1 cellular context compared by ENCODE assay signal in the genomic region with DNA sequence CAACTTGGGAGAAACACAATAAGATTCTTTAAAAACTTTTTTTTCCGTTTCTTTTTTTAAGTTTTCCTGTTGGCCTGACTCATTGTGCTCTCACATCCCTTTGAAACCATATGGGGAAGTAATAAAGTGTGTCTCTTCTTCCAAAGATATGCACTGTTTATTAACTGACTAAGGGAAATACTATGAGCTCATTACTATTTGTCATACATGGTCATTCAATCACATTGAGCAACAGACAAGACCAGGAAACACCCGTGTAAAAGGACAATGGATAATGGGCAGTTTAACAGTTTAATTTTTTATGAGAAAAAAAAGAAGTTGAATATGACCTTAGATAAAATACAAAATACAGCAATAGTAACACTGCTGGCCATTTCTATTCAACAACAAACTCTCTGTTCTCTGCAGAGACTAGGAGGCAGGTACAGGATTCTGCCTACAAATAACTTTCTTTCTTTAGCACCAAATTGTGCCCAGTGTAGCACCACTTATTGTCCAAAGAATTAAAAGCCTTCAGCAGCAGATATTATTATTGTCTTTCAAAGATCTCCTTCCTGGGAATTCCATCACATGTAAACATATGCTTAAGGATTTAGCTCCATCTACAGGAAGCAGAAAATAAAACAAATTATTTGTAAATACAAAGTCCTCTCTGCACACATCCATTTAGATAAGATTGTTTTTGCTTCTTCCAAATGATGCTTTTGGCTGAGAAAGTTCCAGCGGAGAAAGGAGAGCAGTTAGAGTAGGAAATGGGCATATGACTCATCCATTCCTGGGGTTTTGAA.
TF ChIP-seq lines count a peak whose summit lies in the region.

No MANE protein-coding gene starts in this region.

TF ChIP-seq in GM23338, 12 proteins besides CTCF, POLR2A, EP300 and RAD21 (continued from another document):
- TF ChIP-seq, protein P1, sequence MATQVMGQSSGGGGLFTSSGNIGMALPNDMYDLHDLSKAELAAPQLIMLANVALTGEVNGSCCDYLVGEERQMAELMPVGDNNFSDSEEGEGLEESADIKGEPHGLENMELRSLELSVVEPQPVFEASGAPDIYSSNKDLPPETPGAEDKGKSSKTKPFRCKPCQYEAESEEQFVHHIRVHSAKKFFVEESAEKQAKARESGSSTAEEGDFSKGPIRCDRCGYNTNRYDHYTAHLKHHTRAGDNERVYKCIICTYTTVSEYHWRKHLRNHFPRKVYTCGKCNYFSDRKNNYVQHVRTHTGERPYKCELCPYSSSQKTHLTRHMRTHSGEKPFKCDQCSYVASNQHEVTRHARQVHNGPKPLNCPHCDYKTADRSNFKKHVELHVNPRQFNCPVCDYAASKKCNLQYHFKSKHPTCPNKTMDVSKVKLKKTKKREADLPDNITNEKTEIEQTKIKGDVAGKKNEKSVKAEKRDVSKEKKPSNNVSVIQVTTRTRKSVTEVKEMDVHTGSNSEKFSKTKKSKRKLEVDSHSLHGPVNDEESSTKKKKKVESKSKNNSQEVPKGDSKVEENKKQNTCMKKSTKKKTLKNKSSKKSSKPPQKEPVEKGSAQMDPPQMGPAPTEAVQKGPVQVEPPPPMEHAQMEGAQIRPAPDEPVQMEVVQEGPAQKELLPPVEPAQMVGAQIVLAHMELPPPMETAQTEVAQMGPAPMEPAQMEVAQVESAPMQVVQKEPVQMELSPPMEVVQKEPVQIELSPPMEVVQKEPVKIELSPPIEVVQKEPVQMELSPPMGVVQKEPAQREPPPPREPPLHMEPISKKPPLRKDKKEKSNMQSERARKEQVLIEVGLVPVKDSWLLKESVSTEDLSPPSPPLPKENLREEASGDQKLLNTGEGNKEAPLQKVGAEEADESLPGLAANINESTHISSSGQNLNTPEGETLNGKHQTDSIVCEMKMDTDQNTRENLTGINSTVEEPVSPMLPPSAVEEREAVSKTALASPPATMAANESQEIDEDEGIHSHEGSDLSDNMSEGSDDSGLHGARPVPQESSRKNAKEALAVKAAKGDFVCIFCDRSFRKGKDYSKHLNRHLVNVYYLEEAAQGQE (IDR thresholded peaks at IDR 0.05; ENCODE audit: unreplicated experiment) = no peak
- TF ChIP-seq STAT1 (IDR thresholded peaks at IDR 0.05; ENCODE audit: unreplicated experiment) (no peak), NANOG (IDR thresholded peaks at IDR 0.05; ENCODE audit: borderline replicate concordance) (no peak), ZNF331 (CRISPR knock-in tag; IDR thresholded peaks at IDR 0.05; ENCODE audit: low read depth) (no peak), POLR2AphosphoS5 (IDR thresholded peaks at IDR 0.05; ENCODE audit: low read depth) (no peak), ZNF114 (CRISPR knock-in tag; IDR thresholded peaks at IDR 0.05) (no peak)
- TF ChIP-seq, protein P2, sequence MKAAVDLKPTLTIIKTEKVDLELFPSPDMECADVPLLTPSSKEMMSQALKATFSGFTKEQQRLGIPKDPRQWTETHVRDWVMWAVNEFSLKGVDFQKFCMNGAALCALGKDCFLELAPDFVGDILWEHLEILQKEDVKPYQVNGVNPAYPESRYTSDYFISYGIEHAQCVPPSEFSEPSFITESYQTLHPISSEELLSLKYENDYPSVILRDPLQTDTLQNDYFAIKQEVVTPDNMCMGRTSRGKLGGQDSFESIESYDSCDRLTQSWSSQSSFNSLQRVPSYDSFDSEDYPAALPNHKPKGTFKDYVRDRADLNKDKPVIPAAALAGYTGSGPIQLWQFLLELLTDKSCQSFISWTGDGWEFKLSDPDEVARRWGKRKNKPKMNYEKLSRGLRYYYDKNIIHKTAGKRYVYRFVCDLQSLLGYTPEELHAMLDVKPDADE (IDR thresholded peaks at IDR 0.05) = no peak
